1 cellular context compared by ENCODE assay signal in genomic region chr12:24904871-24905270, GRCh38.
TF ChIP-seq lines count a peak whose summit lies in the region.

No MANE protein-coding gene starts in this region.

TF ChIP-seq in WTC11, 78 proteins besides CTCF, POLR2A, EP300 and RAD21 (continued from another document):
- TF ChIP-seq ETV6 (CRISPR knock-in tag; IDR thresholded peaks at IDR 0.05) (no peak), NFATC4 (CRISPR knock-in tag; IDR thresholded peaks at IDR 0.05) (no peak), ZNF396 (CRISPR knock-in tag; IDR thresholded peaks at IDR 0.05; ENCODE audit: borderline replicate concordance) (no peak), ARID4B (CRISPR knock-in tag; IDR thresholded peaks at IDR 0.05; ENCODE audit: borderline replicate concordance) (no peak)
